9 cellular contexts compared by ENCODE assay signal in the genomic region with DNA sequence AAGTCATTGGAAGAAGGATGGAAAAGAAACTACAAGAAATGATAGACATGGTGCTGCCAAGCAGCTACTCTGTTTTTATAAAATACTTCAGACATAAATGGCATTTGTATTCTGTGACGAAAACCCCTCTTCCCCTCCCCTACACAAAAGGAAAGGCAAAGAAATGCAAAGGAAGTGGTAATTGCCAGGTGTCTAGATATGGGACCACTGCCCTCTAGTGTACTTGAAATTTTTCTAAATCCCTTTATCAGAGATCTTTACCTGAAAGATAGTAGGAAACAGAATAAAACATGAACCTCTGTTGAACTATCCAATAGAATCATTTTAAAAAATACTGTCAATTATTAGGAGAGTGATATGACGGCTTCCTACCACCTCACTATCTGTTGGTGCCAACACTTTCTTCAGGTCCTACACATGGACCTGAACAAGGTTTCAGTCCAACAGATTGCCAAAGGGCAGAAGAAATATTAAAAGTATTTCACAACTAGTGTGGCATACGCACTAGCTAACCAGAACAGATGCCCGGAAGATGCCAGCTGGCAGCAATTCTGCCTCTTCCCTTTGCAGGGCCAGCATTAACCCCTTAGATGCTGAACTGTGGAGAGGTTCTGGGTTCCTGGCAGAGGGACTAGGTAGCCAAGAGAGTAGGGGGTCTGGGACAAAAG.
DNase-seq lines count a peak whose midpoint lies in the region; ATAC-seq and TF ChIP-seq lines count a peak whose summit lies in the region.
"Had no signal": no experiment of that assay in that cellular context is flagged by ENCODE, and none has a peak within 500 bp of the region (broad histone marks: within the 10 kb centered on the region; RNA-seq: fewer than 3 reads in every experiment).

No MANE protein-coding gene starts in this region.

- H3K4me1 ChIP-seq in osteoblast (ENCODE audit: insufficient read depth, low read length): peaks cover 9% of the 10 kb centered on the region
- H3K4me1 ChIP-seq in neuronal stem cell (ENCODE audit: control insufficient read depth in 2 of 2, insufficient read depth in 1 of 2, low read depth in 1 of 2, low read length in 2 of 2): peaks cover 0 to 4% of the 10 kb centered on the region in 2 donors

- H2BK120ac ChIP-seq in neuronal stem cell (ENCODE audit: low read depth, low read length): no peak overlapping the region

- no peak overlapping the region for H3K14ac ChIP-seq in neuronal stem cell (ENCODE audit: low read length)

- H2BK5ac ChIP-seq in neuronal stem cell (ENCODE audit: low read length): no peak overlapping the region

- H2AFZ ChIP-seq in osteoblast (ENCODE audit: low read length): no peak overlapping the region
- no peak overlapping the region for H2AFZ ChIP-seq in neuronal stem cell (ENCODE audit: low read length)

- no peak overlapping the region for H2AK5ac ChIP-seq in neuronal stem cell (ENCODE audit: low read depth, low read length)

- no peak overlapping the region for H2BK15ac ChIP-seq in neuronal stem cell (ENCODE audit: low read length)

- POLR2A ChIA-PET in RWPE1 (lab: Yijun Ruan, JAX; ENCODE audit: low non-redundant PET): no interaction called here

- DNase-seq in CD1c-positive myeloid dendritic cell (ENCODE audit: extremely low spot score): peak; percentile 33
- peak; percentile 78 for DNase-seq in RWPE1 (ENCODE audit: low spot score)
- DNase-seq in epithelial cell of proximal tubule (ENCODE audit: low read depth): peak; percentile 23
- no peak for DNase-seq in osteoblast (ENCODE audit: insufficient read length, low spot score, missing footprints)
- DNase-seq in HUDEP-2 (lab: John Stamatoyannopoulos, UW; ENCODE audit: unreplicated experiment in 76 of 76): no peak
- no peak for DNase-seq in neuronal stem cell (ENCODE audit: low spot score)

- no peak overlapping the region for H3K4me3 ChIP-seq in epithelial cell of proximal tubule (ENCODE audit: low read depth, low read length)
- peak overlapping the region; percentile 48 for H3K4me3 ChIP-seq in osteoblast (ENCODE audit: insufficient read depth, low read length)
- no peak overlapping the region for H3K4me3 ChIP-seq in neuronal stem cell (ENCODE audit: low read length in 2 of 2)

- H3K4ac ChIP-seq in neuronal stem cell (ENCODE audit: low read length): no peak overlapping the region

- H4K91ac ChIP-seq in neuronal stem cell (ENCODE audit: low read depth, low read length, poor library complexity): no peak overlapping the region

- H3K79me1 ChIP-seq in neuronal stem cell (ENCODE audit: low read depth, low read length): no peaks in the 10 kb centered on the region

- no peaks in the 10 kb centered on the region for H3K79me2 ChIP-seq in osteoblast (ENCODE audit: insufficient read depth, low read length)

- no peaks in the 10 kb centered on the region for H4K20me1 ChIP-seq in osteoblast (ENCODE audit: insufficient read depth, low read length)

- no peaks in the 10 kb centered on the region for H3K9me3 ChIP-seq in osteoblast (ENCODE audit: low read depth, low read length)
- no peaks in the 10 kb centered on the region for H3K9me3 ChIP-seq in neuronal stem cell (replicated peaks in 1 of 2; ENCODE audit: control insufficient read depth in 2 of 2, insufficient read depth in 1 of 2, low read depth in 1 of 2, low read length in 2 of 2)
- H3K9me3 ChIP-seq: neutrophil had no signal

- peak; percentile 74 for ATAC-seq in GM18870 (IDR thresholded peaks at IDR 0.05; ENCODE audit: unreplicated experiment)
- peak; percentile 49 for ATAC-seq in HG03520 (IDR thresholded peaks at IDR 0.05; ENCODE audit: unreplicated experiment)

- no peak overlapping the region for H3K18ac ChIP-seq in neuronal stem cell (ENCODE audit: low read length)

- WGBS in neuronal stem cell (ENCODE audit: extremely low coverage in 2 of 2, insufficient read length in 2 of 2, insufficient replicate concordance in 1 of 2), 2 donors: no CpG with 5 or more reads among the region's 4 CpGs

- TF ChIP-seq CTCF in RWPE1 (conservative IDR thresholded peaks at IDR 0.05; ENCODE audit: low read depth): peak; percentile 68
- peak; percentile 62 for TF ChIP-seq CTCF in epithelial cell of proximal tubule (conservative IDR thresholded peaks at IDR 0.05; ENCODE audit: low read depth, low read length)
- TF ChIP-seq CTCF in osteoblast (IDR thresholded peaks at IDR 0.05; ENCODE audit: extremely low read depth, low read depth, low read length): peak; percentile 29

- CTCF ChIA-PET in RWPE1 (lab: Yijun Ruan, JAX): interaction anchor here (0.6 to 1.4 kb wide), 10 partner anchors 11 to 335 kb away, joined by 3 to 10 read pairs (median 4); no protein-coding TSS in a partner anchor

- no peak overlapping the region for H2BK12ac ChIP-seq in neuronal stem cell (ENCODE audit: low read length)

- H3K9ac ChIP-seq in neuronal stem cell (ENCODE audit: low read depth, low read length, poor library complexity): no peak overlapping the region

- H3K36me3 ChIP-seq in osteoblast (ENCODE audit: insufficient read depth, low read length) (no peaks in the 10 kb centered on the region), neuronal stem cell (replicated peaks in 1 of 2; ENCODE audit: control insufficient read depth in 2 of 2, insufficient read depth in 2 of 2, low read length in 2 of 2) (no peaks in the 10 kb centered on the region)
- H3K36me3 ChIP-seq: neutrophil had no signal

- H3K27me3 ChIP-seq in osteoblast (ENCODE audit: insufficient read depth, low read length): no peaks in the 10 kb centered on the region
- H3K27me3 ChIP-seq in neuronal stem cell (ENCODE audit: control insufficient read depth in 3 of 3, insufficient read depth in 3 of 3, low read depth in 1 of 3, low read length in 3 of 3): no peaks in the 10 kb centered on the region

- peak overlapping the region; percentile 61 for H3K27ac ChIP-seq in RWPE1
- H3K27ac ChIP-seq in osteoblast (ENCODE audit: low read depth, low read length): peak overlapping the region; percentile 7
- H3K27ac ChIP-seq in neuronal stem cell (replicated peaks; ENCODE audit: low read length): no peak overlapping the region
- H3K27ac ChIP-seq: neutrophil had no signal

- no peak overlapping the region for H4K8ac ChIP-seq in neuronal stem cell (ENCODE audit: low read depth, low read length)

- H3K23ac ChIP-seq in neuronal stem cell (ENCODE audit: low read depth, low read length, poor library complexity): no peak overlapping the region

- H3K4me2 ChIP-seq in osteoblast (ENCODE audit: insufficient read depth, low read length) (peak overlapping the region; percentile 74), neuronal stem cell (ENCODE audit: insufficient read depth, low read length, poor library complexity, severe bottlenecking) (no peak overlapping the region)

Comparison
In these comparisons a context has a peak if more than half of its experiments do, and no peak if none do; other contexts are left out.
1. DNase-seq: peak in CD1c-positive myeloid dendritic cell (single experiment), RWPE1 (single experiment) and epithelial cell of proximal tubule (single experiment); none in osteoblast (single experiment), HUDEP-2 (0 of 76) and neuronal stem cell (single experiment).
2. Peak in every context shown above with its lines, with median percentiles within 50 percentile points of each other: CTCF ChIP-seq.